11 cellular contexts compared by ENCODE assay signal in the genomic region with DNA sequence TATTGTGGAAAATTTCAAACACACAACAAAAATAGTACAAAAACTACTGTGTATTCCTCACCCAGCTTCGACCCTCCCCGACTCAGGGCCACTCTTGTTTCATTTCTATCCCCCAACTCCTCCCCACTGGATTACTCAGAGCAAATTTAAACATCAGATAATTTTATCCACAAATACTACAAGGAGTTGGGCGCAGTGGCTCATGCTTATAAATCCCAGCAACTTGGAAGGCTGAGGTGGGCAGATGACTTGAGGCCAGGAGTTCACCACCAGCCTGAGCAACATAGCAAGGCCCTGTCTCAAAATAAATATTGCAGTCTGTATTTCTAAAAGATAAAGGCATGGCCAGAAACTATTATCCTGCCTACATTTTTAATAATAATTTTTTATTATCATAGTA. TPM values are rescaled to one million over a fixed set of nuclear protein-coding genes. Genes with fewer than 3 reads are reported as not detected.
A peak's percentile ranks its signal among the peaks of the same experiment; 100 is the strongest.
DNase-seq lines count a peak whose midpoint lies in the region; ATAC-seq and TF ChIP-seq lines count a peak whose summit lies in the region.
"Had no signal": no experiment of that assay in that cellular context is flagged by ENCODE, and none has a peak within 500 bp of the region (broad histone marks: within the 10 kb centered on the region; RNA-seq: fewer than 3 reads in every experiment).

No MANE protein-coding gene starts in this region.

- H3K4me3 Mint-ChIP-seq in naive B cell = peak overlapping the region; percentile 44 to 86 (median 70)

- H3K27me3 ChIP-seq in right atrium auricular region (no peaks in the 10 kb centered on the region), brain microvascular endothelial cell (replicated peaks) (no peaks in the 10 kb centered on the region)

- no peak for ATAC-seq in left cardiac atrium
- ATAC-seq in naive B cell (ENCODE audit: low read depth in 2 of 2) = no peak
- no peak for ATAC-seq in GM18870 (IDR thresholded peaks at IDR 0.05; ENCODE audit: unreplicated experiment)
- ATAC-seq in GM18517 (IDR thresholded peaks at IDR 0.05; ENCODE audit: unreplicated experiment) = no peak

- intact Hi-C loops in left cardiac atrium (cut with DNase I) = no loop called here

- peaks cover 2% of the 10 kb centered on the region in 2 donors for H3K36me3 Mint-ChIP-seq in naive B cell

- DNase-seq in right atrium auricular region (ENCODE audit: low spot score) (no peak), left cardiac atrium (no peak), brain microvascular endothelial cell (no peak), naive B cell (no peak), GM13977 (ENCODE audit: low spot score) (no peak)
- DNase-seq: NCI-H146; stimulated activated CD4-positive, alpha-beta T cell treated with anti-CD3 and anti-CD28 coated beads, Interleukin-4, amount 100 ng/mL, for 4 hours had no signal

- peaks cover 0 to 7% of the 10 kb centered on the region in 2 donors for H3K9me3 ChIP-seq in right atrium auricular region

- H3K4me3 ChIP-seq in right atrium auricular region = no peak overlapping the region
- no peak overlapping the region for H3K4me3 ChIP-seq in brain microvascular endothelial cell (ENCODE audit: low read depth, low read length)
- no peak overlapping the region for H3K4me3 ChIP-seq in urinary bladder (ENCODE audit: low read depth, low read length)
- H3K4me3 ChIP-seq: SK-N-MC had no signal

- H3K9me3 Mint-ChIP-seq in naive B cell = peaks cover under 1 to 10% (median 2%) of the 10 kb centered on the region in 7 donors

- H3K4me1 ChIP-seq in right atrium auricular region (peaks cover 0 to 28% of the 10 kb centered on the region in 2 donors), urinary bladder (ENCODE audit: insufficient read depth) (no peaks in the 10 kb centered on the region)

- H3K27ac ChIP-seq in right atrium auricular region = peak overlapping the region; percentile 78 to 85
- peak overlapping the region; percentile 48 for H3K27ac ChIP-seq in brain microvascular endothelial cell
- H3K27ac ChIP-seq in urinary bladder (ENCODE audit: low read depth) = peak overlapping the region; percentile 31
- H3K27ac ChIP-seq: SK-N-MC had no signal

- in situ Hi-C loops in brain microvascular endothelial cell (cut with HindIII; ENCODE audit: low pct_ligation_motif_present, low sequenced_read_pairs) = no loop called here
- in situ Hi-C loops in GM13977 (cut with MboI; ENCODE audit: low pct_unique_long_range_greater_than_20kb, low sequenced_read_pairs, unreplicated experiment) = no loop called here

- peaks cover 56 to 65% (median 62%) of the 10 kb centered on the region in 3 donors for H3K4me1 Mint-ChIP-seq in naive B cell

- peak in 1 of 2 donors; percentile 0 for TF ChIP-seq CTCF in right atrium auricular region (IDR thresholded peaks at IDR 0.05)
- no peak for TF ChIP-seq CTCF in brain microvascular endothelial cell (IDR thresholded peaks at IDR 0.05; ENCODE audit: low read depth, low read length, missing control alignments)
- TF ChIP-seq CTCF in GM13977 (IDR thresholded peaks at IDR 0.05; ENCODE audit: extremely low read depth, insufficient read depth, missing control alignments) = no peak

- 11% methylated on average over 3 of the region's 3 CpGs for WGBS in urinary bladder

- H3K27me3 Mint-ChIP-seq in naive B cell = peaks cover 1 to 4% (median 2%) of the 10 kb centered on the region in 3 donors

- peak overlapping the region; percentile 99 to 100 (median 100) for H3K27ac Mint-ChIP-seq in naive B cell

- H3K36me3 ChIP-seq in right atrium auricular region = no peaks in the 10 kb centered on the region
- H3K36me3 ChIP-seq in brain microvascular endothelial cell (replicated peaks) = no peaks in the 10 kb centered on the region
- H3K36me3 ChIP-seq in urinary bladder (ENCODE audit: insufficient read depth) = no peaks in the 10 kb centered on the region

RNA-seq across cellular contexts. Expression of gene LRRC32, which starts 39.9 kb away (rescaled TPM):
- total RNA-seq in right atrium auricular region = 10 to 100 TPM; 37.9 to 56.0 TPM
- total RNA-seq in left cardiac atrium = 10 to 100 TPM; 43.8 to 88.2 TPM
- 1 to 10 TPM in 1 of 6 donors, under 1 TPM in 1, not detected in 4; 0.13 to 1.9 TPM for polyA plus RNA-seq in naive B cell (ENCODE audit: low read depth in 6 of 6)
- total RNA-seq in urinary bladder = 16.3 TPM
- polyA plus RNA-seq in urinary bladder = 65.6 TPM

Comparison
In these comparisons a context has a peak if more than half of its experiments do, and no peak if none do; other contexts are left out.
1. H3K27ac ChIP-seq: peak in every context shown above with its lines; median percentile 82 in right atrium auricular region; 48 in brain microvascular endothelial cell; 31 in urinary bladder.